In genomic region chr11:63837027-63837688, GRCh38 we compare ENCODE assay signal across 8 cellular contexts. TPM values are rescaled to one million over a fixed set of nuclear protein-coding genes. Genes with fewer than 3 reads are reported as not detected.
DNase-seq lines count a peak whose midpoint lies in the region; ATAC-seq and TF ChIP-seq lines count a peak whose summit lies in the region.

No MANE protein-coding gene starts in this region.

- H3K4me1 Mint-ChIP-seq in endothelial cell (ENCODE audit: unreplicated experiment): peaks cover 41% of the 10 kb centered on the region

- peak; percentile 80 for TF ChIP-seq CTCF in endothelial cell (IDR thresholded peaks at IDR 0.05; ENCODE audit: unreplicated experiment)

- H3K27me3 Mint-ChIP-seq in endothelial cell (ENCODE audit: unreplicated experiment): peaks cover 20% of the 10 kb centered on the region

- ATAC-seq in GM21423 (IDR thresholded peaks at IDR 0.05; ENCODE audit: unreplicated experiment): no peak

- DNase-seq in CD1c-positive myeloid dendritic cell (ENCODE audit: extremely low spot score) (peak; percentile 82), HuH-7.5 (ENCODE audit: low spot score) (peak; percentile 83), NOMO-1 treated with dmso at 0.1 percent for 144 hours (lab: John Stamatoyannopoulos, UW; ENCODE audit: unreplicated experiment) (peak; percentile 48), endothelial cell (ENCODE audit: low spot score) (peak; percentile 74), middle frontal gyrus (ENCODE audit: extremely low spot score, low spot score) (peak; percentile 68)
- DNase-seq in activated CD8-positive, alpha-beta memory T cell treated with anti-CD3 and anti-CD28 coated beads, Interleukin-2, amount 50 U/mL, for 24 hours (ENCODE audit: extremely low read depth): peak; percentile 51
- DNase-seq in stimulated activated CD8-positive, alpha-beta memory T cell treated with anti-CD3 and anti-CD28 coated beads, Interleukin-4, amount 100 ng/mL, for 24 hours (ENCODE audit: low read depth): peak; percentile 45

- peak overlapping the region; percentile 59 for H3K4me3 Mint-ChIP-seq in endothelial cell (ENCODE audit: unreplicated experiment)

- peaks cover 24% of the 10 kb centered on the region for H3K36me3 Mint-ChIP-seq in endothelial cell (ENCODE audit: low read depth, unreplicated experiment)

- no peaks in the 10 kb centered on the region for H3K9me3 Mint-ChIP-seq in endothelial cell (ENCODE audit: unreplicated experiment)

- peak overlapping the region; percentile 95 for H3K27ac Mint-ChIP-seq in endothelial cell (ENCODE audit: unreplicated experiment)

RNA-seq across cellular contexts. Expression of gene MARK2, which starts 1.8 kb away (rescaled TPM):
- 42.6 TPM for total RNA-seq in endothelial cell (ENCODE audit: unreplicated experiment)

RNA-seq across cellular contexts. Expression of gene SPINDOC, which starts 23.9 kb away (rescaled TPM):
- 55.3 TPM for total RNA-seq in endothelial cell (ENCODE audit: unreplicated experiment)
